ENCODE assay signal across 28 cellular contexts in genomic region chr16:89291776-89292175, GRCh38.
DNase-seq lines count a peak whose midpoint lies in the region; ATAC-seq, FAIRE-seq and TF ChIP-seq lines count a peak whose summit lies in the region.
"Had no signal": no experiment of that assay in that cellular context is flagged by ENCODE, and none has a peak within 500 bp of the region (broad histone marks: within the 10 kb centered on the region; RNA-seq: fewer than 3 reads in every experiment).

No MANE protein-coding gene starts in this region.

- H3K4me3 ChIP-seq in HepG2 (replicated peaks in 1 of 3; ENCODE audit: insufficient read depth in 1 of 3, low read depth in 2 of 3, low read length in 3 of 3) = no peak overlapping the region
- H3K4me3 ChIP-seq in right lobe of liver = no peak overlapping the region
- H3K4me3 ChIP-seq in iPS-18a (ENCODE audit: low read length) = no peak overlapping the region
- H3K4me3 ChIP-seq in spleen = no peak overlapping the region
- H3K4me3 ChIP-seq: GM23248, mucosa of descending colon, pancreas, SK-N-MC, skin epidermis, thoracic aorta had no signal

- TF ChIP-seq EP300 in HepG2 (IDR thresholded peaks at IDR 0.05; ENCODE audit: low read depth in 2 of 2, low read length in 2 of 2) (no peak), HepG2 (CRISPR knock-in tag; IDR thresholded peaks at IDR 0.05; ENCODE audit: borderline replicate concordance) (no peak)

- H2AFZ ChIP-seq in HepG2 (ENCODE audit: low read length) = no peak overlapping the region
- H2AFZ ChIP-seq: GM23248 had no signal

- peaks cover 44% of the 10 kb centered on the region for H4K20me1 ChIP-seq in HepG2 (ENCODE audit: insufficient read depth, low read length)

- peaks cover 19% of the 10 kb centered on the region for H3K4me1 Mint-ChIP-seq in activated naive CD8-positive, alpha-beta T cell treated with anti-CD3 and anti-CD28 coated beads for 36 hours
- peaks cover 23% of the 10 kb centered on the region for H3K4me1 Mint-ChIP-seq in type B pancreatic cell (ENCODE audit: unreplicated experiment)

- H3K27me3 ChIP-seq in HepG2 (ENCODE audit: control insufficient read depth in 1 of 2, insufficient read depth in 2 of 2, low read length in 2 of 2) (no peaks in the 10 kb centered on the region), right lobe of liver (no peaks in the 10 kb centered on the region), iPS-18a (ENCODE audit: control insufficient read depth, insufficient read depth, low read length) (no peaks in the 10 kb centered on the region), spleen (replicated peaks in 1 of 7) (no peaks in the 10 kb centered on the region)
- H3K27me3 ChIP-seq: pancreas had no signal

- no TSS peak for BruUV-seq in HepG2 (replicated peaks; lab: Mats Ljungman, UMichigan)

- no peak overlapping the region for H3K4me3 Mint-ChIP-seq in activated naive CD8-positive, alpha-beta T cell treated with anti-CD3 and anti-CD28 coated beads for 36 hours
- H3K4me3 Mint-ChIP-seq in type B pancreatic cell = peak overlapping the region; percentile 27

- H3K79me2 ChIP-seq in HepG2 (ENCODE audit: insufficient read depth, low read length) = peaks cover 31% of the 10 kb centered on the region

- ATAC-seq in HepG2 (no peak), right lobe of liver (no peak), GM21381 (IDR thresholded peaks at IDR 0.05; ENCODE audit: unreplicated experiment) (no peak)
- ATAC-seq: left cardiac atrium, mucosa of descending colon, PC-3 had no signal

- in situ Hi-C loops in HepG2 (cut with HindIII; ENCODE audit: extremely low pct_ligation_motif_present, low pct_unique_long_range_greater_than_20kb) = no loop called here

- H3K27ac ChIP-seq in HepG2 (ENCODE audit: extremely low read length, insufficient read depth, low read length) = no peak overlapping the region
- no peak overlapping the region for H3K27ac ChIP-seq in right lobe of liver
- H3K27ac ChIP-seq in iPS-18a (ENCODE audit: low read length) = peak overlapping the region; percentile 21
- no peak overlapping the region for H3K27ac ChIP-seq in spleen
- H3K27ac ChIP-seq: GM23248, KMS-11, pancreas, SK-N-MC, thoracic aorta had no signal

- peaks cover 32% of the 10 kb centered on the region for H3K4me1 ChIP-seq in HepG2 (ENCODE audit: insufficient read depth, low read length)
- H3K4me1 ChIP-seq in right lobe of liver = no peaks in the 10 kb centered on the region
- H3K4me1 ChIP-seq in iPS-18a (ENCODE audit: control insufficient read depth, low read depth, low read length) = peaks cover 57% of the 10 kb centered on the region
- H3K4me1 ChIP-seq in spleen = peaks cover 0 to 57% (median 16%) of the 10 kb centered on the region in 6 donors
- H3K4me1 ChIP-seq: pancreas had no signal

- 92% methylated on average over 12 of the region's 13 CpGs for WGBS in HepG2 (ENCODE audit: low lambda C conversion rate)
- 58% methylated on average over 5 of the region's 13 CpGs for WGBS in right lobe of liver (ENCODE audit: insufficient coverage, low coverage, low lambda C conversion rate, missing lambda C conversion rate)
- WGBS in spleen, 5 donors = 83 to 92% (median 88%) methylated on average over 13 of the region's 13 CpGs

- no peak overlapping the region for H3K4me2 ChIP-seq in HepG2 (ENCODE audit: low read depth, low read length)
- H3K4me2 ChIP-seq: KMS-11 had no signal

- peaks cover 7% of the 10 kb centered on the region for H3K36me3 Mint-ChIP-seq in activated naive CD8-positive, alpha-beta T cell treated with anti-CD3 and anti-CD28 coated beads for 36 hours
- H3K36me3 Mint-ChIP-seq in type B pancreatic cell = peaks cover 15% of the 10 kb centered on the region

- H3K9me3 ChIP-seq in HepG2 (ENCODE audit: low read length) (no peaks in the 10 kb centered on the region), right lobe of liver (no peaks in the 10 kb centered on the region), iPS-18a (ENCODE audit: control insufficient read depth, low read depth, low read length) (no peaks in the 10 kb centered on the region), spleen (no peaks in the 10 kb centered on the region)
- H3K9me3 ChIP-seq: mucosa of descending colon, pancreas, thoracic aorta had no signal

- H3K9me3 Mint-ChIP-seq in activated naive CD8-positive, alpha-beta T cell treated with anti-CD3 and anti-CD28 coated beads for 36 hours = no peaks in the 10 kb centered on the region
- no peaks in the 10 kb centered on the region for H3K9me3 Mint-ChIP-seq in type B pancreatic cell

- H3K9ac ChIP-seq in HepG2 (ENCODE audit: insufficient read depth, low read depth, low read length) (no peak overlapping the region), iPS-18a (ENCODE audit: low read length) (peak overlapping the region; percentile 2)
- H3K9ac ChIP-seq: GM23248, KMS-11 had no signal

- TF ChIP-seq CTCF in HepG2 (CRISPR knock-in tag; IDR thresholded peaks at IDR 0.05) (no peak), right lobe of liver (IDR thresholded peaks at IDR 0.05) (no peak), type B pancreatic cell (conservative IDR thresholded peaks at IDR 0.05) (no peak), spleen (IDR thresholded peaks at IDR 0.05 in 8 of 11, conservative IDR thresholded peaks at IDR 0.05 in 3 of 11) (no peak)

- H3K27me3 Mint-ChIP-seq in activated naive CD8-positive, alpha-beta T cell treated with anti-CD3 and anti-CD28 coated beads for 36 hours = no peaks in the 10 kb centered on the region
- no peaks in the 10 kb centered on the region for H3K27me3 Mint-ChIP-seq in type B pancreatic cell

- H3K27ac Mint-ChIP-seq in activated naive CD8-positive, alpha-beta T cell treated with anti-CD3 and anti-CD28 coated beads for 36 hours = peak overlapping the region; percentile 50
- H3K27ac Mint-ChIP-seq in type B pancreatic cell = peak overlapping the region; percentile 81

- TF ChIP-seq POLR2A in HepG2 (IDR thresholded peaks at IDR 0.05; ENCODE audit: insufficient read depth in 1 of 2, low read depth in 2 of 2, low read length in 2 of 2) = no peak
- no peak for TF ChIP-seq POLR2A in right lobe of liver (IDR thresholded peaks at IDR 0.05)
- TF ChIP-seq POLR2A in spleen (IDR thresholded peaks at IDR 0.05) = no peak

- POLR2A ChIA-PET in HepG2 (lab: Yijun Ruan, JAX) = no interaction called here

- CTCF ChIA-PET in HepG2 (lab: Yijun Ruan, JAX; ENCODE audit: low intra/inter-chr PET ratio, low total read pairs) = no interaction called here

- TF ChIP-seq RAD21 in HepG2 (CRISPR knock-in tag; IDR thresholded peaks at IDR 0.05) = no peak

- no peak for FAIRE-seq in HepG2 (lab: Jason Lieb, UNC)
- FAIRE-seq: D721Med, GM12892, pancreas had no signal

- H3K36me3 ChIP-seq in HepG2 (replicated peaks in 1 of 2; ENCODE audit: control insufficient read depth in 1 of 2, insufficient read depth in 2 of 2, low read length in 2 of 2) = peaks cover 31 to 64% of the 10 kb centered on the region in 2 experiments
- H3K36me3 ChIP-seq in right lobe of liver = peaks cover 0 to 23% (median 7%) of the 10 kb centered on the region in 4 donors
- H3K36me3 ChIP-seq in iPS-18a (ENCODE audit: control insufficient read depth, low read depth, low read length) = peaks cover 18% of the 10 kb centered on the region
- H3K36me3 ChIP-seq in spleen = peaks cover 0 to 64% (median 39%) of the 10 kb centered on the region in 6 donors

- no peak for DNase-seq in HepG2 (ENCODE audit: low spot score)
- DNase-seq in right lobe of liver = no peak
- DNase-seq in activated naive CD8-positive, alpha-beta T cell treated with anti-CD3 and anti-CD28 coated beads for 36 hours = no peak
- DNase-seq in type B pancreatic cell (ENCODE audit: extremely low spot score, unreplicated experiment) = no peak
- DNase-seq in A172 (ENCODE audit: low spot score) = no peak
- no peak for DNase-seq in spleen
- DNase-seq: activated CD4-positive, alpha-beta T cell treated with anti-CD3 and anti-CD28 coated beads for 1 hour; activated CD8-positive, alpha-beta memory T cell treated with anti-CD3 and anti-CD28 coated beads, Interleukin-2, amount 50 U/mL, for 48 hours; activated naive CD4-positive, alpha-beta T cell treated with Interleukin-2 at 50 U/mL for 16 hours; central memory CD4-positive, alpha-beta T cell; effector CD8-positive, alpha-beta T cell; GDM1; GM23248; left cardiac atrium; mucosa of descending colon; NCI-H1092; NCI-H2107; NCI-H748 treated with DMSO at 0.1 percent for 48 hours; PC-3 had no signal

- intact Hi-C loops in HepG2 (cut with micrococcal nuclease; ENCODE audit: unreplicated experiment) = no loop called here
- intact Hi-C loops in right lobe of liver (cut with DNase I) = no loop called here
- intact Hi-C loops in spleen (cut with DNase I; ENCODE audit: low total_unique reads) = no loop called here

TF ChIP-seq in HepG2, 621 proteins besides CTCF, POLR2A, EP300 and RAD21:
- TF ChIP-seq RBM22 (optimal IDR thresholded peaks at IDR 0.05; ENCODE audit: low read length) (peak; percentile 61), AFF4 (CRISPR knock-in tag; IDR thresholded peaks at IDR 0.05) (no peak)
